In the genomic region with DNA sequence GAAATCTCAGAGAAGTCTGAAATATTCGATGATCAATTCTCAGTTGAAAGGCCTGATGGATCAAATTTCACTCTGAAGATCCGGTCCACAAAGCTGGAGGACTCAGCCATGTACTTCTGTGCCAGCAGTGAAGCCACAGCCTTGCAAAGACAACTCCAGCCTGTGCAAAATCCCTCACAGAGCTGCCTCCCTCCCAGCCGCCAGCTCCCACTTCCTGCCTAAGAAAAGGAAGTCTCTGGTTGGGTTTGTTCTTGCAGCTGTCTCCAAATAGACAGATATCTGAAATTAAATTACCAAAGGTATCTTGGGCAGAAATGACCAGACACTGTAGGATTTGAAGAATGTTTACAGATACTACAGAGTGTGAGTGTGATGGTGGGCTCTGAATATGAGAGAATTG, we compare ENCODE assay signal across 1 cellular context.
TF ChIP-seq lines count a peak whose summit lies in the region.

No MANE protein-coding gene starts in this region.

TF ChIP-seq in HCT116, 20 proteins besides CTCF, POLR2A, EP300 and RAD21 (continued from another document):
- TF ChIP-seq, protein P1, sequence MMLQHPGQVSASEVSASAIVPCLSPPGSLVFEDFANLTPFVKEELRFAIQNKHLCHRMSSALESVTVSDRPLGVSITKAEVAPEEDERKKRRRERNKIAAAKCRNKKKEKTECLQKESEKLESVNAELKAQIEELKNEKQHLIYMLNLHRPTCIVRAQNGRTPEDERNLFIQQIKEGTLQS (IDR thresholded peaks at IDR 0.05): no peak
- TF ChIP-seq SIN3A (IDR thresholded peaks at IDR 0.05; ENCODE audit: low read depth): no peak
